In the genomic region with DNA sequence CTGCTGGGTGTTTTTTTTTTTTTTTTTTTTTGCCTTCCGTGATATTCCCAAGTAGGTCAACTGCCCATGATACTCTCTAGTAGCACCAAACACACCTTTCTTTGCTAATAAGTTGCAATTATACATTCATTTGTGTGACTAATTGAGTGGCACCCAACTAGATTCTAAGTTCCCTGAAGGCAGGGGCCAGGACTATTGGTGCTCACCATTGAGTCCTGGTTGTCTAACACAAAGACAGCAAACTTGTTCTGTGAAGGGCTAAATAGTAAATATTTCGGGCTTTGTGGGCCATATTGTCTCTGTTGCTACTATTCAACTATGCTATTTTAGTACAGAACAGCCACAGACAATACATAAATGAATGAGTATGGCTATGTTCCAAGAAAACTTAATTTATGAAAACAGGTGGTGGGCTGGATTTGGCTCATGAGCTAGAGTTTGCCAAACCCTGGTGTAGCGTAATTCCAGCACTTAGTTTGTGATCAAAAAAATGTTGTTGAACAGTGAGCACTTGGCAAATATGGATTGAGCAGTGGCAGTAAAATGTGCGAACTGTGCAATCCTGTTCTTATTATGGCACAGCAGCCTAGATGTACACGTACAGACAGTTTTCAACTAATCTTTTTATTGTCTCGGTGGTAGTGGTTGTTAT, we compare ENCODE assay signal across 30 cellular contexts. TPM values are rescaled to one million over a fixed set of nuclear protein-coding genes. Genes with fewer than 3 reads are reported as not detected.
"Had no signal": no experiment of that assay in that cellular context is flagged by ENCODE, and none has a peak within 500 bp of the region (broad histone marks: within the 10 kb centered on the region; RNA-seq: fewer than 3 reads in every experiment).

No MANE protein-coding gene starts in this region.

- ATAC-seq: activated CD4-positive, alpha-beta T cell treated with anti-CD3 and anti-CD28 coated beads for 36 hours; activated T-helper 17 cell treated with anti-CD3 and anti-CD28 coated beads, Interleukin-2, amount 50 U/mL, for 72 hours; gastroesophageal sphincter; natural killer cell treated with Interleukin-12 subunit alpha and Interleukin-12 subunit beta and Interleukin-15 and Interleukin-18, amount 100 ng/mL, for 72 hours; right cardiac atrium; stimulated activated effector memory CD8-positive, alpha-beta T cell treated with anti-CD3 and anti-CD28 coated beads, Interleukin-12 subunit alpha, Interleukin-12 subunit beta, amount 100 ng/mL, for 72 hours; stimulated activated naive CD8-positive, alpha-beta T cell treated with anti-CD3 and anti-CD28 coated beads, Interleukin-15, amount 100 ng/mL, for 72 hours; WTC11 had no signal

- H3K36me3 ChIP-seq: left ventricle myocardium inferior, neutrophil, ovary had no signal

- H3K4me3 ChIP-seq: esophagus squamous epithelium, gastroesophageal sphincter, left ventricle myocardium inferior, ovary, skin epidermis, tibial artery had no signal

- H3K9me3 Mint-ChIP-seq: activated naive CD8-positive, alpha-beta T cell treated with anti-CD3 and anti-CD28 coated beads for 36 hours; activated T-cell treated with anti-CD3 and anti-CD28 coated beads, Interleukin-2, amount 50 U/mL, for 24 hours; activated T-helper 17 cell treated with anti-CD3 and anti-CD28 coated beads, Interleukin-2, amount 50 U/mL, for 72 hours; dendritic cell treated with granulocyte-macrophage colony-stimulating factor and Interleukin-4, amounts not matched to agents 40 ng/mL and 50 ng/mL, for 4 days; natural killer cell treated with Interleukin-12 subunit alpha and Interleukin-12 subunit beta and Interleukin-15 and Interleukin-18, amount 100 ng/mL, for 72 hours; stimulated activated effector memory CD8-positive, alpha-beta T cell treated with anti-CD3 and anti-CD28 coated beads, Interleukin-12 subunit alpha, Interleukin-12 subunit beta, amount 100 ng/mL, for 72 hours; stimulated activated naive CD8-positive, alpha-beta T cell treated with anti-CD3 and anti-CD28 coated beads, Interleukin-15, amount 100 ng/mL, for 72 hours; T-helper 1 cell treated with Interleukin-12 subunit alpha and Interleukin-12 subunit beta and Interleukin-4 antibody, amounts not matched to agents 30 μg/mL and 1 μg/mL, for 36 hours; WTC11 had no signal

- H3K27me3 Mint-ChIP-seq: activated CD4-positive, alpha-beta T cell treated with anti-CD3 and anti-CD28 coated beads for 36 hours; activated naive CD8-positive, alpha-beta T cell treated with anti-CD3 and anti-CD28 coated beads for 36 hours; activated T-cell treated with anti-CD3 and anti-CD28 coated beads, Interleukin-2, amount 50 U/mL, for 24 hours; activated T-helper 17 cell treated with anti-CD3 and anti-CD28 coated beads, Interleukin-2, amount 50 U/mL, for 72 hours; dendritic cell treated with granulocyte-macrophage colony-stimulating factor and Interleukin-4, amounts not matched to agents 40 ng/mL and 50 ng/mL, for 4 days; natural killer cell treated with Interleukin-12 subunit alpha and Interleukin-12 subunit beta and Interleukin-15 and Interleukin-18, amount 100 ng/mL, for 72 hours; stimulated activated naive CD8-positive, alpha-beta T cell treated with anti-CD3 and anti-CD28 coated beads, Interleukin-15, amount 100 ng/mL, for 72 hours had no signal

- H3K36me3 Mint-ChIP-seq: natural killer cell treated with Interleukin-12 subunit alpha and Interleukin-12 subunit beta and Interleukin-15 and Interleukin-18, amount 100 ng/mL, for 72 hours; WTC11 had no signal

- H3K27me3 ChIP-seq: esophagus squamous epithelium, gastroesophageal sphincter, neutrophil, ovary, tibial artery had no signal

- DNase-seq: activated CD4-positive, alpha-beta T cell treated with anti-CD3 and anti-CD28 coated beads for 36 hours; activated CD4-positive, alpha-beta T cell treated with anti-CD3 and anti-CD28 coated beads, Interleukin-2, amount 50 U/mL, for 4 hours; activated CD8-positive, alpha-beta memory T cell treated with anti-CD3 and anti-CD28 coated beads for 24 hours; activated CD8-positive, alpha-beta memory T cell treated with anti-CD3 and anti-CD28 coated beads, Interleukin-2, amount 50 U/mL, for 4 hours; activated naive CD8-positive, alpha-beta T cell treated with anti-CD3 and anti-CD28 coated beads for 36 hours; activated T-cell treated with anti-CD3 and anti-CD28 coated beads, Interleukin-2, amount 50 U/mL, for 24 hours; amygdala; esophagus squamous epithelium; head of caudate nucleus; hypothalamus; left ventricle myocardium inferior; ovary; right cardiac atrium; stimulated activated CD4-positive, alpha-beta T cell treated with anti-CD3 and anti-CD28 coated beads, Interleukin-2, amount 100 ng/mL, for 24 hours; stimulated activated naive CD8-positive, alpha-beta T cell treated with anti-CD3 and anti-CD28 coated beads, Interleukin-15, amount 100 ng/mL, for 72 hours; T1000; tibial artery had no signal

- H3K9me3 ChIP-seq: esophagus squamous epithelium, gastroesophageal sphincter, left ventricle myocardium inferior, neutrophil, ovary, tibial artery had no signal

- H3K27ac ChIP-seq: esophagus squamous epithelium, gastroesophageal sphincter, left ventricle myocardium inferior, neutrophil, ovary, skin epidermis, tibial artery had no signal

- H3K4me1 ChIP-seq: gastroesophageal sphincter had no signal

- H3K4me3 Mint-ChIP-seq: activated CD4-positive, alpha-beta T cell treated with anti-CD3 and anti-CD28 coated beads for 36 hours; activated naive CD8-positive, alpha-beta T cell treated with anti-CD3 and anti-CD28 coated beads for 36 hours; activated T-cell treated with anti-CD3 and anti-CD28 coated beads, Interleukin-2, amount 50 U/mL, for 24 hours; activated T-helper 17 cell treated with anti-CD3 and anti-CD28 coated beads, Interleukin-2, amount 50 U/mL, for 72 hours; dendritic cell treated with granulocyte-macrophage colony-stimulating factor and Interleukin-4, amounts not matched to agents 40 ng/mL and 50 ng/mL, for 4 days; natural killer cell treated with Interleukin-12 subunit alpha and Interleukin-12 subunit beta and Interleukin-15 and Interleukin-18, amount 100 ng/mL, for 72 hours; stimulated activated effector memory CD8-positive, alpha-beta T cell treated with anti-CD3 and anti-CD28 coated beads, Interleukin-12 subunit alpha, Interleukin-12 subunit beta, amount 100 ng/mL, for 72 hours; stimulated activated naive CD8-positive, alpha-beta T cell treated with anti-CD3 and anti-CD28 coated beads, Interleukin-15, amount 100 ng/mL, for 72 hours; T-helper 1 cell treated with Interleukin-12 subunit alpha and Interleukin-12 subunit beta and Interleukin-4 antibody, amounts not matched to agents 30 μg/mL and 1 μg/mL, for 36 hours; WTC11 had no signal

- H3K27ac Mint-ChIP-seq: activated CD4-positive, alpha-beta T cell treated with anti-CD3 and anti-CD28 coated beads for 36 hours; activated naive CD8-positive, alpha-beta T cell treated with anti-CD3 and anti-CD28 coated beads for 36 hours; activated T-cell treated with anti-CD3 and anti-CD28 coated beads, Interleukin-2, amount 50 U/mL, for 24 hours; activated T-helper 17 cell treated with anti-CD3 and anti-CD28 coated beads, Interleukin-2, amount 50 U/mL, for 72 hours; dendritic cell treated with granulocyte-macrophage colony-stimulating factor and Interleukin-4, amounts not matched to agents 40 ng/mL and 50 ng/mL, for 4 days; natural killer cell treated with Interleukin-12 subunit alpha and Interleukin-12 subunit beta and Interleukin-15 and Interleukin-18, amount 100 ng/mL, for 72 hours; stimulated activated effector memory CD8-positive, alpha-beta T cell treated with anti-CD3 and anti-CD28 coated beads, Interleukin-12 subunit alpha, Interleukin-12 subunit beta, amount 100 ng/mL, for 72 hours; stimulated activated naive CD8-positive, alpha-beta T cell treated with anti-CD3 and anti-CD28 coated beads, Interleukin-15, amount 100 ng/mL, for 72 hours; T-helper 1 cell treated with Interleukin-12 subunit alpha and Interleukin-12 subunit beta and Interleukin-4 antibody, amounts not matched to agents 30 μg/mL and 1 μg/mL, for 36 hours; WTC11 had no signal

RNA-seq across cellular contexts. Expression of gene KDM4F, which starts 51.8 kb away (rescaled TPM):
- total RNA-seq: activated CD4-positive, alpha-beta T cell treated with anti-CD3 and anti-CD28 coated beads for 36 hours; activated naive CD8-positive, alpha-beta T cell treated with anti-CD3 and anti-CD28 coated beads for 36 hours; activated T-helper 17 cell treated with anti-CD3 and anti-CD28 coated beads, Interleukin-2, amount 50 U/mL, for 72 hours; chondrocyte; esophagus squamous epithelium; left ventricle myocardium inferior; lung microvascular endothelial cell; natural killer cell treated with Interleukin-12 subunit alpha and Interleukin-12 subunit beta and Interleukin-15 and Interleukin-18, amount 100 ng/mL, for 72 hours; ovary; pulmonary artery endothelial cell; right cardiac atrium; ureter; WTC11 had no signal
- polyA plus RNA-seq: ovary, right cardiac atrium had no signal
